22 cellular contexts compared by ENCODE assay signal in the genomic region with DNA sequence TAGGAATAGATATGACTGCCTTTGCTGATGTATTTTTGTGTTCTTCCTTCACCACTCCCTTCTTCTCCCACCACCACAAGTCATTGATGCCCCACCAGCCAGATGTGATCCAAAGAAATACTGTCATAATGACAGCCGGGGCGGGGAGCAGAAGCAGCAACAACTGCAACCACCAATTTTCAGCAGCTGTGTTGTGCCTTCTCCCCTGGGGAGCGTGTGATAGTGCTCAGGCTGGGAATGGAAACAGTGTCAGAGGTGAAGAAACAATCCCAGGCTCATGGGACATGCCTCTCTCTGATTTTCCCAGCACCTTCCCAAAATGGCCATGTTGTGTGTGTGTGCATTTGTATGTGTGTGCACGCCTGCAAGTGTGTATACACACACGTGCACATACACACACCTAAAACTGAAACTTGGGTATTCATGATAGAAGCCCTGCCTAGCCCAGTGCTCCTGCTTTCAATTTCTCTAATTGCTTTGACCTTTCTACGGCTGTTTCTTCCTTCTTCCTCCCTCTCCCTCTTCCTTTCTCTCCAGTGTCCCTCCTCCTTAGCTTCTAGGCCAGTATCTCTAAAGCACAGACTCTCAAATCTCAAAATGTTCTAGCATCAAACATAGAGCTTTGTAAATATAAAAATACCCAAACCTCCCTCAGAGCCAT.
DNase-seq lines count a peak whose midpoint lies in the region; TF ChIP-seq lines count a peak whose summit lies in the region.
"Had no signal": no experiment of that assay in that cellular context is flagged by ENCODE, and none has a peak within 500 bp of the region (broad histone marks: within the 10 kb centered on the region; RNA-seq: fewer than 3 reads in every experiment).

No MANE protein-coding gene starts in this region.

- TF ChIP-seq EP300 in suprapubic skin (IDR thresholded peaks at IDR 0.05) = no peak

- DNase-seq in NCI-H2227 treated with DMSO at 0.1 percent for 48 hours (lab: John Stamatoyannopoulos, UW) = peak; percentile 65
- DNase-seq in left ventricle myocardium inferior = no peak
- no peak for DNase-seq in suprapubic skin (ENCODE audit: low spot score in 2 of 2)
- DNase-seq in RKO (ENCODE audit: low spot score) = no peak
- no peak for DNase-seq in T-helper 9 cell
- no peak for DNase-seq in central memory CD4-positive, alpha-beta T cell
- no peak for DNase-seq in progenitor cell of endocrine pancreas (ENCODE audit: low spot score, unreplicated experiment)
- DNase-seq: activated CD8-positive, alpha-beta memory T cell treated with anti-CD3 and anti-CD28 coated beads, Interleukin-2, amount 50 U/mL, for 4 hours; CD4-positive, alpha-beta T cell; GDM1; hippocampal formation; islet precursor cell; NCI-H1436 treated with DMSO at 0.1 percent for 48 hours; PC-9; SJCRH30; T-helper 17 cell; WERI-Rb-1 had no signal

- H3K27ac ChIP-seq in left ventricle myocardium inferior (replicated peaks) (peak overlapping the region; percentile 83), suprapubic skin (peak overlapping the region; percentile 6)
- H3K27ac ChIP-seq: neural progenitor cell, PC-9, SJCRH30, WERI-Rb-1 had no signal

- H3K36me3 ChIP-seq in left ventricle myocardium inferior (no peaks in the 10 kb centered on the region), suprapubic skin (no peaks in the 10 kb centered on the region)
- H3K36me3 ChIP-seq: breast epithelium, neural progenitor cell, SJCRH30, WERI-Rb-1 had no signal

- H3K27me3 ChIP-seq in left ventricle myocardium inferior (ENCODE audit: low read depth) (no peaks in the 10 kb centered on the region), suprapubic skin (no peaks in the 10 kb centered on the region)
- H3K27me3 ChIP-seq: breast epithelium, neural progenitor cell had no signal

- no peaks in the 10 kb centered on the region for H3K9me3 ChIP-seq in left ventricle myocardium inferior (replicated peaks)
- no peaks in the 10 kb centered on the region for H3K9me3 ChIP-seq in suprapubic skin
- H3K9me3 ChIP-seq: breast epithelium, SJCRH30, thoracic aorta had no signal

- H3K4me1 Mint-ChIP-seq in nephron (peaks cover 18% of the 10 kb centered on the region), progenitor cell of endocrine pancreas (ENCODE audit: low read depth) (no peaks in the 10 kb centered on the region)

- H3K27ac Mint-ChIP-seq in nephron (peak overlapping the region in 2 of 3 experiments; percentile 14 to 77), progenitor cell of endocrine pancreas (no peak overlapping the region)
- H3K27ac Mint-ChIP-seq: CD4-positive, alpha-beta T cell; dendritic cell treated with granulocyte-macrophage colony-stimulating factor and Interleukin-4, amounts not matched to agents 40 ng/mL and 50 ng/mL, for 4 days; neural progenitor cell; T-helper 17 cell had no signal

- H3K4me3 ChIP-seq in left ventricle myocardium inferior (no peak overlapping the region), suprapubic skin (no peak overlapping the region)
- H3K4me3 ChIP-seq: breast epithelium, neural progenitor cell, PC-9, SJCRH30 had no signal

- H3K4me3 Mint-ChIP-seq in nephron (no peak overlapping the region), progenitor cell of endocrine pancreas (ENCODE audit: low read depth) (no peak overlapping the region)
- H3K4me3 Mint-ChIP-seq: CD4-positive, alpha-beta T cell; dendritic cell treated with granulocyte-macrophage colony-stimulating factor and Interleukin-4, amounts not matched to agents 40 ng/mL and 50 ng/mL, for 4 days; neural progenitor cell; T-helper 17 cell had no signal

- H3K9me3 Mint-ChIP-seq in nephron = no peaks in the 10 kb centered on the region
- H3K9me3 Mint-ChIP-seq in progenitor cell of endocrine pancreas (ENCODE audit: low read depth) = no peaks in the 10 kb centered on the region
- H3K9me3 Mint-ChIP-seq: CD4-positive, alpha-beta T cell; dendritic cell treated with granulocyte-macrophage colony-stimulating factor and Interleukin-4, amounts not matched to agents 40 ng/mL and 50 ng/mL, for 4 days; neural progenitor cell had no signal

- H3K36me3 Mint-ChIP-seq in nephron (ENCODE audit: low read depth) (no peaks in the 10 kb centered on the region), progenitor cell of endocrine pancreas (ENCODE audit: insufficient read depth) (no peaks in the 10 kb centered on the region)
- H3K36me3 Mint-ChIP-seq: neural progenitor cell had no signal

- TF ChIP-seq POLR2A in suprapubic skin (IDR thresholded peaks at IDR 0.05) = no peak

- H3K4me1 ChIP-seq in left ventricle myocardium inferior (peaks cover 98% of the 10 kb centered on the region), suprapubic skin (peaks cover 22% of the 10 kb centered on the region)
- H3K4me1 ChIP-seq: neural progenitor cell, SJCRH30 had no signal

- no peak for TF ChIP-seq CTCF in left ventricle myocardium inferior (IDR thresholded peaks at IDR 0.05; ENCODE audit: borderline replicate concordance)
- no peak for TF ChIP-seq CTCF in nephron (IDR thresholded peaks at IDR 0.05; ENCODE audit: unreplicated experiment in 3 of 3)
- TF ChIP-seq CTCF in suprapubic skin (IDR thresholded peaks at IDR 0.05) = no peak
- TF ChIP-seq CTCF in progenitor cell of endocrine pancreas (IDR thresholded peaks at IDR 0.05; ENCODE audit: unreplicated experiment) = no peak

- intact Hi-C loops in left ventricle myocardium inferior (cut with micrococcal nuclease) = no loop called here

- WGBS in suprapubic skin = 77% methylated on average over 6 of the region's 6 CpGs

- H3K27me3 Mint-ChIP-seq in nephron (ENCODE audit: low read depth) = peaks cover 3% of the 10 kb centered on the region
- H3K27me3 Mint-ChIP-seq in progenitor cell of endocrine pancreas = peaks cover 44% of the 10 kb centered on the region
